In the genomic region with DNA sequence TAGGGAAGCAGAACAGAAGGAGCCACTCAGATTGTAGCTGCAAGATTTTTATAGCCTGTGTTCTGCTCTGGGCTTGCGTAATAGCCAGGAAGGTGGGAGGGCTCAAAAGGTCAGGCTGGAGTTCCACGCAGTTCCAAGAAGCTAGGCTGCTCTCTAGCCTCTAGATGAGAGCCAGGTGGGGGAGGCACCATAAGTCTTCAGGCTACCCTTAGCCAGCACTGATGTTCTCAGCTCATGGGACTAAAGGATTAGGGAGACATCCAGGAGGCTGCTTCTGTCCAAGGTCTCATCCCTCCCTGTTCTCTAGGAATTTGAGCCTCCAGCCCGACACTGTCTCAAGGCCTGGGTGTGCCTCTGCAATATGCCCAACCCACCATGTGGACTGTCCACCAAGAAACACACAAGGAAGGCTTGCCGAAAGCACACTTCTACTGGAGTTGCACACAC, we compare ENCODE assay signal across 8 cellular contexts. TPM values are rescaled to one million over a fixed set of nuclear protein-coding genes. Genes with fewer than 3 reads are reported as not detected.
DNase-seq lines count a peak whose midpoint lies in the region; ATAC-seq lines count a peak whose summit lies in the region.
"Had no signal": no experiment of that assay in that cellular context is flagged by ENCODE, and none has a peak within 500 bp of the region (broad histone marks: within the 10 kb centered on the region; RNA-seq: fewer than 3 reads in every experiment).

No MANE protein-coding gene starts in this region.

- peak; percentile 30 for DNase-seq in HuH-7.5 (ENCODE audit: low spot score)
- DNase-seq in activated CD4-positive, alpha-beta memory T cell treated with anti-CD3 and anti-CD28 coated beads for 36 hours, result no peak
- peak in 2 of 3 donors; percentile 61 to 76 for DNase-seq in right cardiac atrium
- no peak for DNase-seq in skeletal muscle cell (ENCODE audit: low read depth)
- no peak for DNase-seq in globus pallidus (ENCODE audit: low spot score)
- no peak for DNase-seq in activated gamma-delta T cell (lab: John Stamatoyannopoulos, UW)
- DNase-seq in ecto neural progenitor cell (ENCODE audit: low spot score), result no peak

- peak; percentile 60 to 62 for ATAC-seq in right cardiac atrium

- peaks cover 24% of the 10 kb centered on the region for H3K4me1 Mint-ChIP-seq in activated CD4-positive, alpha-beta memory T cell treated with anti-CD3 and anti-CD28 coated beads for 36 hours (ENCODE audit: low read depth)

- intact Hi-C loops in activated CD4-positive, alpha-beta memory T cell treated with anti-CD3 and anti-CD28 coated beads for 36 hours (cut with micrococcal nuclease), result no loop called here
- intact Hi-C loops in right cardiac atrium (cut with DNase I), result loop anchor here in 1 of 4 donors (10.0 kb wide), 1 partner anchor 126 kb away; no protein-coding TSS in a partner anchor

- 4% methylated on average over 4 of the region's 4 CpGs for WGBS in right cardiac atrium

- H3K4me1 ChIP-seq in right cardiac atrium (ENCODE audit: control insufficient read depth, insufficient read depth, low read length), result peaks cover 17% of the 10 kb centered on the region

- peak overlapping the region; percentile 93 for H3K27ac ChIP-seq in right cardiac atrium (ENCODE audit: low read length)

- H3K4me3 ChIP-seq in right cardiac atrium (ENCODE audit: low read length) (peak overlapping the region; percentile 87), skeletal muscle cell (ENCODE audit: low read depth, low read length) (peak overlapping the region; percentile 98)

- peak overlapping the region; percentile 80 for H3K27ac Mint-ChIP-seq in activated CD4-positive, alpha-beta memory T cell treated with anti-CD3 and anti-CD28 coated beads for 36 hours

- H3K36me3 Mint-ChIP-seq in activated CD4-positive, alpha-beta memory T cell treated with anti-CD3 and anti-CD28 coated beads for 36 hours, result peaks cover 9% of the 10 kb centered on the region

- no peaks in the 10 kb centered on the region for H3K27me3 Mint-ChIP-seq in activated CD4-positive, alpha-beta memory T cell treated with anti-CD3 and anti-CD28 coated beads for 36 hours

- H3K9me3 Mint-ChIP-seq in activated CD4-positive, alpha-beta memory T cell treated with anti-CD3 and anti-CD28 coated beads for 36 hours, result no peaks in the 10 kb centered on the region

- CTCF ChIA-PET in activated CD4-positive, alpha-beta memory T cell treated with anti-CD3 and anti-CD28 coated beads for 36 hours (lab: Charles Lee), result interaction anchor here (1.1 to 4.4 kb wide), 7 partner anchors 10 to 45 kb away, joined by 4 to 48 read pairs (median 5); a partner anchor contains a TSS

- H3K4me3 Mint-ChIP-seq in activated CD4-positive, alpha-beta memory T cell treated with anti-CD3 and anti-CD28 coated beads for 36 hours, result peak overlapping the region; percentile 95

- H3K27me3 ChIP-seq in right cardiac atrium (ENCODE audit: control insufficient read depth, insufficient read depth), result no peaks in the 10 kb centered on the region

- H3K9me3 ChIP-seq in right cardiac atrium (ENCODE audit: control insufficient read depth, low read length), result no peaks in the 10 kb centered on the region

- POLR2A ChIA-PET in activated CD4-positive, alpha-beta memory T cell treated with anti-CD3 and anti-CD28 coated beads for 36 hours (lab: Charles Lee), result interaction anchor here (3.5 kb wide), 1 partner anchor 22 kb away, joined by 47 read pairs; a partner anchor contains a TSS

RNA-seq across cellular contexts. Expression of a gene that starts 1.7 kb away (rescaled TPM):
- total RNA-seq in activated CD4-positive, alpha-beta memory T cell treated with anti-CD3 and anti-CD28 coated beads for 36 hours, result 10 to 100 TPM; 55.0 to 59.1 TPM
- total RNA-seq in right cardiac atrium, result 10 to 100 TPM; 26.7 to 45.3 (median 34.6) TPM
- polyA plus RNA-seq in right cardiac atrium, result 25.6 TPM

RNA-seq across cellular contexts. Expression of a gene that starts 14.4 kb away (rescaled TPM):
- total RNA-seq in activated CD4-positive, alpha-beta memory T cell treated with anti-CD3 and anti-CD28 coated beads for 36 hours, result not detected
- total RNA-seq in right cardiac atrium, result 1 to 10 TPM in 1 of 4 donors, under 1 TPM in 3; 0.35 to 1.7 (median 0.68) TPM
- polyA plus RNA-seq in right cardiac atrium, result 0.54 TPM
- total RNA-seq: activated CD8-positive, alpha-beta memory T cell treated with anti-CD3 and anti-CD28 coated beads for 36 hours had no signal

RNA-seq across cellular contexts. Expression of a gene that starts 22.2 kb away (rescaled TPM):
- 1,000 to 10,000 TPM; 2,573 to 2,575 TPM for total RNA-seq in activated CD4-positive, alpha-beta memory T cell treated with anti-CD3 and anti-CD28 coated beads for 36 hours
- total RNA-seq in right cardiac atrium, result 100 to 1,000 TPM; 170 to 515 (median 413) TPM
- polyA plus RNA-seq in right cardiac atrium, result 395 TPM

RNA-seq across cellular contexts. Expression of a gene that starts 39.2 kb away (rescaled TPM):
- 10 to 100 TPM; 15.6 to 16.1 TPM for total RNA-seq in activated CD4-positive, alpha-beta memory T cell treated with anti-CD3 and anti-CD28 coated beads for 36 hours
- total RNA-seq in right cardiac atrium, result under 1 TPM in 2 of 4 donors, not detected in 2; 0.21 to 0.31 TPM
- polyA plus RNA-seq in right cardiac atrium, result 0.59 TPM

RNA-seq across cellular contexts. Expression of a gene that starts 48.4 kb away (rescaled TPM):
- total RNA-seq in activated CD4-positive, alpha-beta memory T cell treated with anti-CD3 and anti-CD28 coated beads for 36 hours, result 10 to 100 TPM; 47.9 to 49.0 TPM
- 10 to 100 TPM; 38.8 to 53.5 (median 46.2) TPM for total RNA-seq in right cardiac atrium
- polyA plus RNA-seq in right cardiac atrium, result 43.1 TPM

Comparison
In these comparisons a context has a peak if more than half of its experiments do, and no peak if none do; other contexts are left out.
1. DNase-seq: peak in HuH-7.5 (single experiment) and right cardiac atrium (2 of 3); none in activated CD4-positive, alpha-beta memory T cell treated with anti-CD3 and anti-CD28 coated beads for 36 hours (single experiment), skeletal muscle cell (single experiment), globus pallidus (single experiment), activated gamma-delta T cell (single experiment) and ecto neural progenitor cell (single experiment).
2. RNA of a gene that starts 22.2 kb away (total RNA-seq): 2,573 to 2,575 TPM in activated CD4-positive, alpha-beta memory T cell treated with anti-CD3 and anti-CD28 coated beads for 36 hours; 170 to 515 TPM in right cardiac atrium; every median in the first group is over 4 times any median in the second.